ENCODE assay signal across 8 cellular contexts in genomic region chr7:75878312-75878768, GRCh38. TPM values are rescaled to one million over a fixed set of nuclear protein-coding genes. Genes with fewer than 3 reads are reported as not detected.
DNase-seq lines count a peak whose midpoint lies in the region; ATAC-seq lines count a peak whose summit lies in the region.

No MANE protein-coding gene starts in this region.

- H3K36me3 Mint-ChIP-seq in activated CD4-positive, alpha-beta memory T cell treated with anti-CD3 and anti-CD28 coated beads, Interleukin-2, amount 10 ng/mL, durations not matched to agents 7 days and 5 days (ENCODE audit: low read depth) = peaks cover 36% of the 10 kb centered on the region

- peak overlapping the region; percentile 89 for H3K4me3 Mint-ChIP-seq in activated CD4-positive, alpha-beta memory T cell treated with anti-CD3 and anti-CD28 coated beads, Interleukin-2, amount 10 ng/mL, durations not matched to agents 7 days and 5 days

- H3K4me3 ChIP-seq in iPS-15b (ENCODE audit: low read depth, low read length) (peak overlapping the region; percentile 20), stomach smooth muscle (ENCODE audit: low read length in 2 of 2) (peak overlapping the region; percentile 64 to 76)

- peaks cover 17% of the 10 kb centered on the region for H3K27me3 ChIP-seq in iPS-15b (ENCODE audit: control insufficient read depth, insufficient read depth, low read length)
- H3K27me3 ChIP-seq in stomach smooth muscle (ENCODE audit: control insufficient read depth in 1 of 2, insufficient read depth in 2 of 2, low read length in 2 of 2) = no peaks in the 10 kb centered on the region

- no peak for DNase-seq in activated CD4-positive, alpha-beta memory T cell treated with anti-CD3 and anti-CD28 coated beads, Interleukin-2, amount 10 ng/mL, durations not matched to agents 7 days and 5 days
- DNase-seq in hippocampal formation (lab: John Stamatoyannopoulos, UW) (no peak), T1000 (lab: John Stamatoyannopoulos, UW) (no peak), dermis blood vessel endothelial cell (no peak)

- peak overlapping the region; percentile 85 for H3K27ac Mint-ChIP-seq in activated CD4-positive, alpha-beta memory T cell treated with anti-CD3 and anti-CD28 coated beads, Interleukin-2, amount 10 ng/mL, durations not matched to agents 7 days and 5 days

- ATAC-seq in GM19324 (IDR thresholded peaks at IDR 0.05; ENCODE audit: low FRiP score, unreplicated experiment) = peak; percentile 27
- peak; percentile 17 for ATAC-seq in HG03039 (IDR thresholded peaks at IDR 0.05; ENCODE audit: unreplicated experiment)

- H3K27ac ChIP-seq in stomach smooth muscle (ENCODE audit: low read length) = no peak overlapping the region

- H3K9me3 Mint-ChIP-seq in activated CD4-positive, alpha-beta memory T cell treated with anti-CD3 and anti-CD28 coated beads, Interleukin-2, amount 10 ng/mL, durations not matched to agents 7 days and 5 days = no peaks in the 10 kb centered on the region

- H3K9ac ChIP-seq in iPS-15b (ENCODE audit: low read depth, low read length) (no peak overlapping the region), stomach smooth muscle (ENCODE audit: low read length in 2 of 2) (peak overlapping the region; percentile 38 to 69)

- POLR2A ChIA-PET in activated CD4-positive, alpha-beta memory T cell treated with anti-CD3 and anti-CD28 coated beads, Interleukin-2, amount 10 ng/mL, durations not matched to agents 7 days and 5 days (lab: Charles Lee) = interaction anchor here (0.8 to 1.7 kb wide), 6 partner anchors 12 to 170 kb away, joined by 3 to 9 read pairs (median 6); partner anchors contain the start of gene MDH2

- CTCF ChIA-PET in activated CD4-positive, alpha-beta memory T cell treated with anti-CD3 and anti-CD28 coated beads, Interleukin-2, amount 10 ng/mL, durations not matched to agents 7 days and 5 days (lab: Charles Lee) = interaction anchor here (0.9 to 1.9 kb wide), 3 partner anchors 10 to 142 kb away, joined by 3 to 10 read pairs (median 4); no protein-coding TSS in a partner anchor

- H3K36me3 ChIP-seq in iPS-15b (ENCODE audit: control insufficient read depth, insufficient read depth, low read length) = peaks cover 8% of the 10 kb centered on the region
- H3K36me3 ChIP-seq in stomach smooth muscle (ENCODE audit: control insufficient read depth in 2 of 2, insufficient read depth in 2 of 2, low read length in 2 of 2) = peaks cover 11 to 17% of the 10 kb centered on the region in 2 donors

- H3K9me3 ChIP-seq in iPS-15b (ENCODE audit: control insufficient read depth, insufficient read depth, low read length) = no peaks in the 10 kb centered on the region
- no peaks in the 10 kb centered on the region for H3K9me3 ChIP-seq in stomach smooth muscle (ENCODE audit: control insufficient read depth in 2 of 2, low read length in 2 of 2)

- H3K4me1 ChIP-seq in iPS-15b (ENCODE audit: control insufficient read depth, insufficient read depth, low read length) = peaks cover 11% of the 10 kb centered on the region
- peaks cover 25% of the 10 kb centered on the region for H3K4me1 ChIP-seq in stomach smooth muscle (ENCODE audit: control insufficient read depth, insufficient read depth, low read length)

- H3K27me3 Mint-ChIP-seq in activated CD4-positive, alpha-beta memory T cell treated with anti-CD3 and anti-CD28 coated beads, Interleukin-2, amount 10 ng/mL, durations not matched to agents 7 days and 5 days = no peaks in the 10 kb centered on the region

- peaks cover 35% of the 10 kb centered on the region for H3K4me1 Mint-ChIP-seq in activated CD4-positive, alpha-beta memory T cell treated with anti-CD3 and anti-CD28 coated beads, Interleukin-2, amount 10 ng/mL, durations not matched to agents 7 days and 5 days

RNA-seq across cellular contexts. Expression of gene RHBDD2, which starts 0.5 kb away (rescaled TPM):
- total RNA-seq in activated CD4-positive, alpha-beta memory T cell treated with anti-CD3 and anti-CD28 coated beads, Interleukin-2, amount 10 ng/mL, durations not matched to agents 7 days and 5 days = 10 to 100 TPM; 47.7 to 51.7 TPM
- 15.3 and 18.1 TPM in 2 replicates for total RNA-seq in dermis blood vessel endothelial cell

RNA-seq across cellular contexts. Expression of gene POR, which starts 36.6 kb away (rescaled TPM):
- total RNA-seq in activated CD4-positive, alpha-beta memory T cell treated with anti-CD3 and anti-CD28 coated beads, Interleukin-2, amount 10 ng/mL, durations not matched to agents 7 days and 5 days = 10 to 100 TPM; 34.0 to 45.3 TPM
- total RNA-seq in dermis blood vessel endothelial cell = 87.0 and 102 TPM in 2 replicates
